7 cellular contexts compared by ENCODE assay signal in the genomic region with DNA sequence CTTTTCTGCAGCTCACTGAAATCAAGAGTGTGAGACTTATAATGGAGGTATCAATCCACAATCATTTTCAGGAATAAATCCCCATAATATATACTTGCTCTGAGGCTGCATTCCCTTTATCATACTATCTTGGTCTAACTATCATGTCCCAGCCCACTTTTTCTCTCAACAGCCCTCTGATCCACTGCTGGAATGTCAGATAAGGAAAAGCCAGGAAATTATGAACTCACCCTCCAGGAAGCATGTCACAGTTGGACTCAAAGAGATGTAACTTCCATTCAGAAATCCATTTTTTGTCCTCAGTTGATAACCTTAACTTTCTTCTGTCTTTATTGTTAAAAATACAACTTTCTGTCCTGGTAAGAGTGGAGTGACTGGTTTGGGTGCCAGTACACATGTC.
"Had no signal": no experiment of that assay in that cellular context is flagged by ENCODE, and none has a peak within 500 bp of the region (broad histone marks: within the 10 kb centered on the region; RNA-seq: fewer than 3 reads in every experiment).

No MANE protein-coding gene starts in this region.

- H3K4me3 ChIP-seq: GM12878 had no signal

- DNase-seq: GDM1, GF-D8 had no signal

- FAIRE-seq: G401.6, GM12878, GM12891, GM18507, GM19239 had no signal
